29 cellular contexts compared by ENCODE assay signal in the genomic region with DNA sequence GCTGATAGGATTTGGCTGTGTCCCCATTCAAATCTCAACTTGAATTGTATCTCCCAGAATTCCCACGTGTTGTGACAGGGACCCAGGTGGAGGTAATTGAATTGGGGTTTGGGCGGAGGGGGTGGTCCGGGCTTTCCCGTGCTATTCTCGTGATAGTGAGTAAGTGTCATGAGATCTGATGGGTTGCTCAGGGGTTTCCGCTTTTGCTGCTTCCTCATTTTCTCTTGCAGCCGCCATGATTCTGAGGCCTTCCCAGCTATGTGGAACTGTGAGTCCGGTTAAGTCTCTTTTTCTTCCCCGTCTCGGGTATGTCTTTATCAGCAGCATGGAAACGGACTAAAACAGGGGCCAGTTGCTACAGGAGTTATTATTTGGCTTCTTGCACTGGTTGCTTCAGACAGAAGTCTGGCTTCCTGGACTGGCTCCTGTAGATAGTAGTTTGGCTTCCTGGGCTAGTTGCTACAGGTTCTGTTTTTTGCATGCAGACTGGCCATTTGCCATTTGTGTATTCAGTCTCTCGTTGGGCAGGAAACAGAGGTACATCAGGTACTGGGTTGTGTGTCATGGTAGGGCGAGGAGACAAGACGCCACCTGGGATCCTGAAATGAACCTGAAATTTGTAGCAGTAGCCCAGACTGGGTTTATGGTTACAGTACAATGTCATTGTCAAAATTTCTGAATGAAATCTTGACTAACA. TPM values are rescaled to one million over a fixed set of nuclear protein-coding genes. Genes with fewer than 3 reads are reported as not detected.
"Had no signal": no experiment of that assay in that cellular context is flagged by ENCODE, and none has a peak within 500 bp of the region (broad histone marks: within the 10 kb centered on the region; RNA-seq: fewer than 3 reads in every experiment).

No MANE protein-coding gene starts in this region.

- ATAC-seq: activated CD4-positive, alpha-beta T cell treated with anti-CD3 and anti-CD28 coated beads for 36 hours; effector memory CD8-positive, alpha-beta T cell; esophagus mucosa; heart left ventricle; naive thymus-derived CD8-positive, alpha-beta T cell; right cardiac atrium had no signal

- H3K4me1 ChIP-seq: heart left ventricle, spleen, suprapubic skin, tibial artery had no signal

- H3K9me3 ChIP-seq: heart left ventricle, tibial artery had no signal

- H3K27ac ChIP-seq: heart left ventricle, spleen, suprapubic skin, tibial artery had no signal

- DNase-seq: activated CD4-positive, alpha-beta T cell treated with anti-CD3 and anti-CD28 coated beads for 36 hours; activated CD4-positive, alpha-beta T cell treated with anti-CD3 and anti-CD28 coated beads, Interleukin-2, amount 50 U/mL, for 4 hours; activated CD4-positive, CD25-positive, alpha-beta regulatory T cell; activated effector memory CD4-positive, alpha-beta T cell treated with Interleukin-2 at 50 U/mL for 16 hours; activated naive CD4-positive, alpha-beta T cell treated with Interleukin-2 at 50 U/mL for 16 hours; anterior cingulate cortex; cortex of kidney; effector memory CD8-positive, alpha-beta T cell; foreskin fibroblast; heart left ventricle; hypothalamus; naive thymus-derived CD8-positive, alpha-beta T cell; occipital lobe; posterior cingulate gyrus; right cardiac atrium; spleen; stimulated activated naive CD4-positive, alpha-beta T cell; T-helper 1 cell; tibial artery had no signal

- H3K4me3 ChIP-seq: heart left ventricle, spleen, suprapubic skin, tibial artery had no signal

- H3K4me1 Mint-ChIP-seq: activated CD4-positive, alpha-beta T cell treated with anti-CD3 and anti-CD28 coated beads for 36 hours; memory B cell; naive thymus-derived CD8-positive, alpha-beta T cell; neural crest cell had no signal

- H3K36me3 ChIP-seq: heart left ventricle, spleen, suprapubic skin, tibial artery had no signal

- H3K27me3 Mint-ChIP-seq: activated CD4-positive, alpha-beta T cell treated with anti-CD3 and anti-CD28 coated beads for 36 hours; activated naive CD8-positive, alpha-beta T cell; effector memory CD8-positive, alpha-beta T cell; memory B cell had no signal

- H3K9me3 Mint-ChIP-seq: neural crest cell had no signal

- H3K4me3 Mint-ChIP-seq: activated CD4-positive, alpha-beta T cell treated with anti-CD3 and anti-CD28 coated beads for 36 hours; activated naive CD8-positive, alpha-beta T cell; effector memory CD8-positive, alpha-beta T cell; memory B cell; naive thymus-derived CD8-positive, alpha-beta T cell; neural crest cell; T-helper 2 cell treated with Interferon-gamma antibody and Interleukin-4, amounts not matched to agents 5 μg/mL and 100 μg/mL, for 36 hours had no signal

- H3K27me3 ChIP-seq: heart left ventricle, spleen, suprapubic skin, tibial artery had no signal

- H3K27ac Mint-ChIP-seq: activated CD4-positive, alpha-beta T cell treated with anti-CD3 and anti-CD28 coated beads for 36 hours; activated naive CD8-positive, alpha-beta T cell; effector memory CD8-positive, alpha-beta T cell; memory B cell; naive thymus-derived CD8-positive, alpha-beta T cell; T-helper 2 cell treated with Interferon-gamma antibody and Interleukin-4, amounts not matched to agents 5 μg/mL and 100 μg/mL, for 36 hours had no signal

- H3K36me3 Mint-ChIP-seq: activated naive CD8-positive, alpha-beta T cell; memory B cell; naive thymus-derived CD8-positive, alpha-beta T cell had no signal

RNA-seq across cellular contexts. Expression of a gene that starts 32.6 kb away (rescaled TPM):
- total RNA-seq: activated CD4-positive, alpha-beta T cell treated with anti-CD3 and anti-CD28 coated beads for 36 hours; chondrocyte; esophagus mucosa; heart left ventricle; kidney epithelial cell; lower leg skin; naive thymus-derived CD8-positive, alpha-beta T cell; right cardiac atrium; suprapubic skin; ureter had no signal
